ENCODE assay signal across 8 cellular contexts in genomic region chr19:34269968-34270621, GRCh38. TPM values are rescaled to one million over a fixed set of nuclear protein-coding genes. Genes with fewer than 3 reads are reported as not detected.
A peak's percentile ranks its signal among the peaks of the same experiment; 100 is the strongest.
DNase-seq lines count a peak whose midpoint lies in the region; ATAC-seq and TF ChIP-seq lines count a peak whose summit lies in the region.

No MANE protein-coding gene starts in this region.

- peak overlapping the region; percentile 45 for H3K4me3 Mint-ChIP-seq in activated CD8-positive, alpha-beta T cell treated with anti-CD3 and anti-CD28 coated beads for 36 hours
- H3K4me3 Mint-ChIP-seq in stimulated activated effector memory CD8-positive, alpha-beta T cell treated with anti-CD3 and anti-CD28 coated beads, Interleukin-12 subunit alpha, Interleukin-12 subunit beta, amount 100 ng/mL, for 72 hours: peak overlapping the region; percentile 63

- no peaks in the 10 kb centered on the region for H3K27me3 Mint-ChIP-seq in activated CD8-positive, alpha-beta T cell treated with anti-CD3 and anti-CD28 coated beads for 36 hours

- peak overlapping the region; percentile 50 to 82 for H3K27ac ChIP-seq in mucosa of rectum (ENCODE audit: low read depth in 2 of 2, low read length in 2 of 2)

- H3K4me3 ChIP-seq in endocrine pancreas (ENCODE audit: control insufficient read depth, insufficient read depth, low read length) (peak overlapping the region; percentile 46), mucosa of rectum (ENCODE audit: low read length in 2 of 2) (peak overlapping the region in 1 of 2 donors; percentile 43)

- peaks cover 1% of the 10 kb centered on the region for H3K36me3 Mint-ChIP-seq in activated CD8-positive, alpha-beta T cell treated with anti-CD3 and anti-CD28 coated beads for 36 hours (ENCODE audit: low read depth)
- H3K36me3 Mint-ChIP-seq in stimulated activated effector memory CD8-positive, alpha-beta T cell treated with anti-CD3 and anti-CD28 coated beads, Interleukin-12 subunit alpha, Interleukin-12 subunit beta, amount 100 ng/mL, for 72 hours: peaks cover 5% of the 10 kb centered on the region

- H3K9me3 ChIP-seq in endocrine pancreas (ENCODE audit: control insufficient read depth, low read length): no peaks in the 10 kb centered on the region
- no peaks in the 10 kb centered on the region for H3K9me3 ChIP-seq in mucosa of rectum (ENCODE audit: control insufficient read depth in 2 of 2, low read length in 2 of 2)

- peaks cover 54% of the 10 kb centered on the region for H3K4me1 Mint-ChIP-seq in activated CD8-positive, alpha-beta T cell treated with anti-CD3 and anti-CD28 coated beads for 36 hours (ENCODE audit: low read depth)
- H3K4me1 Mint-ChIP-seq in stimulated activated effector memory CD8-positive, alpha-beta T cell treated with anti-CD3 and anti-CD28 coated beads, Interleukin-12 subunit alpha, Interleukin-12 subunit beta, amount 100 ng/mL, for 72 hours: peaks cover 60% of the 10 kb centered on the region

- peak in 9 of 14 donors; percentile 5 to 37 (median 19) for DNase-seq in C1 segment of cervical spinal cord (lab: John Stamatoyannopoulos, UW)
- DNase-seq in NAMALWA (ENCODE audit: low spot score): peak; percentile 81
- DNase-seq in activated CD8-positive, alpha-beta T cell treated with anti-CD3 and anti-CD28 coated beads for 36 hours: peak; percentile 77
- DNase-seq in stimulated activated effector memory CD8-positive, alpha-beta T cell treated with anti-CD3 and anti-CD28 coated beads, Interleukin-12 subunit alpha, Interleukin-12 subunit beta, amount 100 ng/mL, for 72 hours (ENCODE audit: low spot score in 2 of 2): peak; percentile 24 to 72

- peak overlapping the region; percentile 88 for H3K27ac Mint-ChIP-seq in activated CD8-positive, alpha-beta T cell treated with anti-CD3 and anti-CD28 coated beads for 36 hours
- peak overlapping the region; percentile 90 for H3K27ac Mint-ChIP-seq in stimulated activated effector memory CD8-positive, alpha-beta T cell treated with anti-CD3 and anti-CD28 coated beads, Interleukin-12 subunit alpha, Interleukin-12 subunit beta, amount 100 ng/mL, for 72 hours

- intact Hi-C loops in activated CD8-positive, alpha-beta T cell treated with anti-CD3 and anti-CD28 coated beads for 36 hours (cut with micrococcal nuclease): no loop called here

- H3K9ac ChIP-seq in endocrine pancreas (ENCODE audit: control insufficient read depth, insufficient read depth, low read length) (peak overlapping the region; percentile 31), mucosa of rectum (ENCODE audit: low read depth in 1 of 2, low read length in 2 of 2) (peak overlapping the region; percentile 19 to 42)

- H3K4me1 ChIP-seq in endocrine pancreas (ENCODE audit: control insufficient read depth, insufficient read depth, low read length) (peaks cover 7% of the 10 kb centered on the region), mucosa of rectum (ENCODE audit: control insufficient read depth in 2 of 2, insufficient read depth in 2 of 2, low read length in 2 of 2) (peaks cover 9 to 16% of the 10 kb centered on the region in 2 donors)

- CTCF ChIA-PET in activated CD8-positive, alpha-beta T cell treated with anti-CD3 and anti-CD28 coated beads for 36 hours (lab: Charles Lee): interaction anchor here (0.7 to 2.0 kb wide), 5 partner anchors 11 to 81 kb away, joined by 3 to 14 read pairs (median 8); no protein-coding TSS in a partner anchor

- H3K36me3 ChIP-seq in endocrine pancreas (ENCODE audit: control insufficient read depth, insufficient read depth, low read length): no peaks in the 10 kb centered on the region
- peaks cover 5 to 6% of the 10 kb centered on the region in 2 donors for H3K36me3 ChIP-seq in mucosa of rectum (ENCODE audit: control insufficient read depth in 2 of 2, insufficient read depth in 2 of 2, low read length in 2 of 2)

- no peaks in the 10 kb centered on the region for H3K9me3 Mint-ChIP-seq in activated CD8-positive, alpha-beta T cell treated with anti-CD3 and anti-CD28 coated beads for 36 hours
- H3K9me3 Mint-ChIP-seq in stimulated activated effector memory CD8-positive, alpha-beta T cell treated with anti-CD3 and anti-CD28 coated beads, Interleukin-12 subunit alpha, Interleukin-12 subunit beta, amount 100 ng/mL, for 72 hours: no peaks in the 10 kb centered on the region

- TF ChIP-seq CTCF in activated CD8-positive, alpha-beta T cell treated with anti-CD3 and anti-CD28 coated beads for 36 hours (IDR thresholded peaks at IDR 0.05): no peak

- ATAC-seq in GM21526 (IDR thresholded peaks at IDR 0.05; ENCODE audit: low FRiP score, unreplicated experiment) (peak; percentile 58), HG03442 (IDR thresholded peaks at IDR 0.05; ENCODE audit: unreplicated experiment) (no peak)
- peak; percentile 90 for ATAC-seq in activated CD8-positive, alpha-beta T cell treated with anti-CD3 and anti-CD28 coated beads for 36 hours
- peak; percentile 93 for ATAC-seq in stimulated activated effector memory CD8-positive, alpha-beta T cell treated with anti-CD3 and anti-CD28 coated beads, Interleukin-12 subunit alpha, Interleukin-12 subunit beta, amount 100 ng/mL, for 72 hours

- POLR2A ChIA-PET in activated CD8-positive, alpha-beta T cell treated with anti-CD3 and anti-CD28 coated beads for 36 hours (lab: Charles Lee): interaction anchor here (1.3 to 2.1 kb wide), 3 partner anchors 15 to 20 kb away, joined by 3 to 6 read pairs (median 4); no protein-coding TSS in a partner anchor

- no peaks in the 10 kb centered on the region for H3K27me3 ChIP-seq in endocrine pancreas (ENCODE audit: control insufficient read depth, insufficient read depth, low read length)
- H3K27me3 ChIP-seq in mucosa of rectum (ENCODE audit: control insufficient read depth in 2 of 2, insufficient read depth in 2 of 2, low read length in 2 of 2): no peaks in the 10 kb centered on the region

RNA-seq across cellular contexts. Expression of gene GARRE1, which starts 15.7 kb away (rescaled TPM):
- total RNA-seq in activated CD8-positive, alpha-beta T cell treated with anti-CD3 and anti-CD28 coated beads for 36 hours: 1 to 10 TPM; 7.2 to 8.1 TPM

Comparison
In these comparisons a context has a peak if more than half of its experiments do, and no peak if none do; other contexts are left out.
1. DNase-seq: peak in every context shown above with its lines; median percentile 81 in NAMALWA; 77 in activated CD8-positive, alpha-beta T cell treated with anti-CD3 and anti-CD28 coated beads for 36 hours; 48 in stimulated activated effector memory CD8-positive, alpha-beta T cell treated with anti-CD3 and anti-CD28 coated beads, Interleukin-12 subunit alpha, Interleukin-12 subunit beta, amount 100 ng/mL, for 72 hours; 19 in C1 segment of cervical spinal cord.